ENCODE assay signal across 8 cellular contexts in the genomic region with DNA sequence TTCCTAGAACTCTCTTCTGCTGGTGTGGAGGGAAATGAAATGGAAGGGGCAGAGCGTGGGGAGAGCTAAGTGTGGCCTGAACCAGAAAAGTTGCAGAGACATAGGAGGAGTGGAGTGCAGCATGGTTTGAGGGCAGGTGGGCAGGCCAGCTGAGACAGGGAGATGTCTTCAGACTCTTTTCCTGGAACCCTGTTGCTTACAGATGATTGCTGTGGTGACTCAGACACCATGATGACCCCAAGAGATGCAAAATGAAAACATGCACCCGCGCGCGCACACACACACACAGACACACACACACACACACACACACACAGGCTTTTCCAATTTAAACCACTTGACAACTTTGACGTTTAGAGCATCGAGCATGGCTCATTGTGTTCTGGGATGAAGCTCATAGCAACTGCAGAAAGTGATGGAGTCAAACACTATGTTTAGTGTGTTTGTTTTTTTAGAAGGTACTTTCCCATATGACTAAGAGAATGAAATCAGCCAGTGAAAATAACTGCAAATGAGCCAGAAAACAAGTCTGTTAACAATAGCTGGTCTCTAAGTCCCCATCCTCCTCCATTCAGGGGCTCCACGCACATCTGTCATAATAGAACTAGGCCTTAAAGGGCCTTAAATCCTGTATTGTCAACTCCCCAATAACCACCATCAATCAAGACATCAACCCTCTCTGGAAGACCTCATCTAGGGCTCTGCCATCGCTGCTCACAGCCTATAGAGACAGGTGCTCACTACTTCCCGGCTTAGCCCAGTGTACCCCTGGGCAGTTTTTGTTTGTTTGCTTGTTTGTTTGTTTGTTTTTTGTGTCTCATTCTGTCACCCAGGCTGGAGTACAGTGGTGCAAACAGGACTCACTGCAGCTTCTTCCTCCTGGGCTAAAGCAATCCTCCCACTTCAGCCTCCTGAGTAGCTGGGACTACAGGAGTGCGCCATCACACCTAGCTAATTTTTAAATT. TPM values are rescaled to one million over a fixed set of nuclear protein-coding genes. Genes with fewer than 3 reads are reported as not detected.
DNase-seq lines count a peak whose midpoint lies in the region; ATAC-seq, FAIRE-seq and TF ChIP-seq lines count a peak whose summit lies in the region.

No MANE protein-coding gene starts in this region.

- H3K9me3 ChIP-seq in PC-9 (ENCODE audit: insufficient read depth, low read depth) (0 out of 2 replicates have a peak, but pooled peaks cover 6% of the 10 kb centered on the region), BE2C (no peaks in the 10 kb centered on the region)

- H3K9me2 ChIP-seq in PC-9 (ENCODE audit: insufficient read depth): no peaks in the 10 kb centered on the region

- BruUV-seq in PC-9 (replicated peaks; lab: Mats Ljungman, UMichigan): no TSS peak

- H3K27ac ChIP-seq in PC-9: peak overlapping the region; percentile 73

- H3F3A ChIP-seq in PC-9 (ENCODE audit: insufficient read depth, low read depth): peaks cover 20% of the 10 kb centered on the region

- TF ChIP-seq CTCF in PC-9 (conservative IDR thresholded peaks at IDR 0.05) (no peak), kidney epithelial cell (IDR thresholded peaks at IDR 0.05; ENCODE audit: insufficient read depth, low read length, poor library complexity, severe bottlenecking) (no peak), BE2C (IDR thresholded peaks at IDR 0.05; ENCODE audit: low read depth, low read length) (no peak)

- no peaks in the 10 kb centered on the region for H4K20me1 ChIP-seq in PC-9 (ENCODE audit: insufficient read depth)

- POLR2A ChIA-PET in PC-9 (lab: Charles Lee; ENCODE audit: unreplicated experiment): interaction anchor here (0.5 to 0.6 kb wide), 3 partner anchors 10 to 506 kb away, joined by 3 to 7 read pairs (median 4); a partner anchor contains a TSS

- DNase-seq in GM12891 (ENCODE audit: insufficient read length, low spot score): no peak
- peak in 1 of 2 experiments; percentile 68 for DNase-seq in PC-9
- peak; percentile 75 for DNase-seq in kidney epithelial cell (ENCODE audit: low read depth)
- no peak for DNase-seq in activated effector memory CD4-positive, alpha-beta T cell treated with anti-CD3 and anti-CD28 coated beads, Interleukin-2, amount 50 U/mL, for 16 hours
- DNase-seq in BE2C: no peak

- FAIRE-seq in GM12891 (lab: Jason Lieb, UNC): peak; percentile 60

- ATAC-seq in GM21786 (IDR thresholded peaks at IDR 0.05; ENCODE audit: unreplicated experiment): peak; percentile 81
- no peak for ATAC-seq in GM18873 (IDR thresholded peaks at IDR 0.05; ENCODE audit: low FRiP score, unreplicated experiment)
- ATAC-seq in HG03175 (IDR thresholded peaks at IDR 0.05; ENCODE audit: unreplicated experiment): no peak

- H3K27me3 ChIP-seq in PC-9 (ENCODE audit: insufficient read depth, low read depth): no peaks in the 10 kb centered on the region
- H3K27me3 ChIP-seq in kidney epithelial cell (ENCODE audit: control insufficient read depth, insufficient read depth, low read length): peaks cover 2% of the 10 kb centered on the region
- no peaks in the 10 kb centered on the region for H3K27me3 ChIP-seq in BE2C

- H2AFZ ChIP-seq in PC-9: no peak overlapping the region

- H3K4me2 ChIP-seq in PC-9: 0 out of 2 replicates have a peak overlapping the region, but pooled peaks have one; percentile 18

- CTCF ChIA-PET in PC-9 (lab: Charles Lee): interaction anchor here (1.1 kb wide), 1 partner anchor 10 kb away, joined by 3 read pairs; a partner anchor contains a TSS

- H3K4me1 ChIP-seq in PC-9 (replicated peaks; ENCODE audit: insufficient read depth) (peaks cover 18% of the 10 kb centered on the region), BE2C (peaks cover 34% of the 10 kb centered on the region)

- H3K36me3 ChIP-seq in PC-9 (ENCODE audit: low read depth): peaks cover 6% of the 10 kb centered on the region; the same call in 1 of the 2 replicates
- H3K36me3 ChIP-seq in kidney epithelial cell (ENCODE audit: control insufficient read depth, insufficient read depth, low read length): no peaks in the 10 kb centered on the region
- peaks cover 89% of the 10 kb centered on the region for H3K36me3 ChIP-seq in BE2C

- no peaks in the 10 kb centered on the region for H3K79me2 ChIP-seq in PC-9 (ENCODE audit: low read depth)

- TF ChIP-seq POLR2A in GM12891 (IDR thresholded peaks at IDR 0.05; ENCODE audit: low read depth, low read length): no peak

- H3K4me3 ChIP-seq in PC-9 (no peak overlapping the region), kidney epithelial cell (ENCODE audit: low read depth, low read length) (no peak overlapping the region), BE2C (ENCODE audit: low read depth, low read length) (no peak overlapping the region)

- intact Hi-C loops in PC-9 (cut with micrococcal nuclease; ENCODE audit: unreplicated experiment): no loop called here

TF ChIP-seq in GM12891, 5 proteins besides CTCF, POLR2A, EP300 and RAD21:
- no peak; the same call in 1 of the 2 replicates for TF ChIP-seq TAF1 (IDR thresholded peaks at IDR 0.05; ENCODE audit: low read depth, low read length)
- no peak; the same call in 1 of the 2 replicates for TF ChIP-seq POLR2AphosphoS5 (IDR thresholded peaks at IDR 0.05; ENCODE audit: low read depth, low read length)
- TF ChIP-seq POU2F2 (IDR thresholded peaks at IDR 0.05; ENCODE audit: low read depth, low read length): peak; percentile 37
- no peak for TF ChIP-seq SPI1 (IDR thresholded peaks at IDR 0.05; ENCODE audit: low read depth, low read length)
- TF ChIP-seq PAX5 (IDR thresholded peaks at IDR 0.05; ENCODE audit: insufficient read depth, low read length, severe bottlenecking): no peak
TF ChIP-seq in GM12891: peak in this region for 1.

RNA-seq across cellular contexts. Expression of a gene that starts 9.6 kb away (rescaled TPM):
- polyA plus RNA-seq in GM12891 (2012; ENCODE audit: low read depth, missing spikeins): 17.4 TPM
- total RNA-seq in PC-9 (2021) (6.8 and 7.1 TPM in 2 replicates), kidney epithelial cell (0.08 and 0.14 TPM in 2 replicates)
- 162 TPM for polyA plus RNA-seq in BE2C (2012; ENCODE audit: insufficient read depth, insufficient read length, low read depth)
